1 cellular context compared by ENCODE assay signal in the genomic region with DNA sequence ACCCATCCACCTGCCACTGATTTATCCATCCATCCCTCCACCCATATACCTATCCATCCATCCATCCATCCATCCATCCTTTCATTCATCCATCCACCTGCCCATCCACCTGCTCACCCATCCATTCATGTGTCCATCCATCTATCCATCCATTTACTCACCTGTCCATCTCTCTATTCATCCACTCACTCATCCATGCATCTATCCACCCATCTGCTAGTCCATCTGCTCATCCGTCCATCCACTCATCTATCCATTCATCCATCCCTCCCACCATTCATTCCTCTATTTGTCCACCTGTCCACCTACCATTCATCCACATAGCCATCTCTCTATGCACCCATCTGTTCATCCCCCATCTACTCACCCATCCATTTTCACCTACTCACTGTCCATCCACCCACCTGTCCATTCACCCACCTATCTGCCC.
TF ChIP-seq lines count a peak whose summit lies in the region.

No MANE protein-coding gene starts in this region.

TF ChIP-seq in K562, 482 proteins besides CTCF, POLR2A, EP300 and RAD21 (continued from another document and continues in another):
- no peak for TF ChIP-seq ZBTB33 (CRISPR knock-in tag; IDR thresholded peaks at IDR 0.05)
- TF ChIP-seq TSC22D4 (tag; IDR thresholded peaks at IDR 0.05) = peak; percentile 94
- TF ChIP-seq SMAD4 (CRISPR knock-in tag; conservative IDR thresholded peaks at IDR 0.05) = no peak
- TF ChIP-seq KDM4B (IDR thresholded peaks at IDR 0.05; ENCODE audit: borderline replicate concordance in 2 of 2, low read depth in 1 of 2) = no peak
- TF ChIP-seq CREBBP (IDR thresholded peaks at IDR 0.05; ENCODE audit: low read depth, low read length) = peak; percentile 75
- no peak for TF ChIP-seq ZNF41 (CRISPR knock-in tag; conservative IDR thresholded peaks at IDR 0.05)
- TF ChIP-seq LCOR (CRISPR knock-in tag; IDR thresholded peaks at IDR 0.05) = no peak
- no peak for TF ChIP-seq ASH1L (IDR thresholded peaks at IDR 0.05; ENCODE audit: borderline replicate concordance, low read depth, partially characterized antibody)
- no peak for TF ChIP-seq CBX8 (IDR thresholded peaks at IDR 0.05; ENCODE audit: borderline replicate concordance, extremely low read depth, low read depth, low read length, poor library complexity, severe bottlenecking)
- no peak for TF ChIP-seq MYBL2 (IDR thresholded peaks at IDR 0.05; ENCODE audit: low read depth)
- no peak for TF ChIP-seq MYBL2 (CRISPR knock-in tag; IDR thresholded peaks at IDR 0.05; ENCODE audit: borderline replicate concordance)
- TF ChIP-seq ZNF778 (CRISPR knock-in tag; IDR thresholded peaks at IDR 0.05) = no peak
- TF ChIP-seq MCM7 (IDR thresholded peaks at IDR 0.05) = peak; percentile 33 to 60; a peak in 2 of 4 replicates
- no peak for TF ChIP-seq NR0B1 (IDR thresholded peaks at IDR 0.05; ENCODE audit: partially characterized antibody)
- TF ChIP-seq NCOA4 (IDR thresholded peaks at IDR 0.05; ENCODE audit: partially characterized antibody) = peak; percentile 43
- TF ChIP-seq ZNF507 (tag; conservative IDR thresholded peaks at IDR 0.05) = no peak
- peak; percentile 54; the same call in 1 of the 2 replicates for TF ChIP-seq ELF4 (CRISPR knock-in tag; IDR thresholded peaks at IDR 0.05)
- TF ChIP-seq ZNF589 (CRISPR knock-in tag; IDR thresholded peaks at IDR 0.05; ENCODE audit: low read depth) = no peak
- TF ChIP-seq TRIM25 (IDR thresholded peaks at IDR 0.05; ENCODE audit: borderline replicate concordance) = 0 out of 2 replicates have a peak, but pooled peaks have one; percentile 79
- TF ChIP-seq, protein P1, sequence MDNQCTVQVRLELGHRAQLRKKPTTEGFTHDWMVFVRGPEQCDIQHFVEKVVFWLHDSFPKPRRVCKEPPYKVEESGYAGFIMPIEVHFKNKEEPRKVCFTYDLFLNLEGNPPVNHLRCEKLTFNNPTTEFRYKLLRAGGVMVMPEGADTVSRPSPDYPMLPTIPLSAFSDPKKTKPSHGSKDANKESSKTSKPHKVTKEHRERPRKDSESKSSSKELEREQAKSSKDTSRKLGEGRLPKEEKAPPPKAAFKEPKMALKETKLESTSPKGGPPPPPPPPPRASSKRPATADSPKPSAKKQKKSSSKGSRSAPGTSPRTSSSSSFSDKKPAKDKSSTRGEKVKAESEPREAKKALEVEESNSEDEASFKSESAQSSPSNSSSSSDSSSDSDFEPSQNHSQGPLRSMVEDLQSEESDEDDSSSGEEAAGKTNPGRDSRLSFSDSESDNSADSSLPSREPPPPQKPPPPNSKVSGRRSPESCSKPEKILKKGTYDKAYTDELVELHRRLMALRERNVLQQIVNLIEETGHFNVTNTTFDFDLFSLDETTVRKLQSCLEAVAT (IDR thresholded peaks at IDR 0.05) = peak in 1 of 2 experiments; percentile 6; a peak in 1 of 4 replicates
- TF ChIP-seq EWSR1 (IDR thresholded peaks at IDR 0.05; ENCODE audit: borderline replicate concordance, low read depth, partially characterized antibody) = no peak
- no peak for TF ChIP-seq DMBX1 (CRISPR knock-in tag; IDR thresholded peaks at IDR 0.05; ENCODE audit: borderline replicate concordance)
- no peak for TF ChIP-seq NONO (IDR thresholded peaks at IDR 0.05; ENCODE audit: low read depth in 2 of 2, low read length in 1 of 2)
- TF ChIP-seq, protein P2, sequence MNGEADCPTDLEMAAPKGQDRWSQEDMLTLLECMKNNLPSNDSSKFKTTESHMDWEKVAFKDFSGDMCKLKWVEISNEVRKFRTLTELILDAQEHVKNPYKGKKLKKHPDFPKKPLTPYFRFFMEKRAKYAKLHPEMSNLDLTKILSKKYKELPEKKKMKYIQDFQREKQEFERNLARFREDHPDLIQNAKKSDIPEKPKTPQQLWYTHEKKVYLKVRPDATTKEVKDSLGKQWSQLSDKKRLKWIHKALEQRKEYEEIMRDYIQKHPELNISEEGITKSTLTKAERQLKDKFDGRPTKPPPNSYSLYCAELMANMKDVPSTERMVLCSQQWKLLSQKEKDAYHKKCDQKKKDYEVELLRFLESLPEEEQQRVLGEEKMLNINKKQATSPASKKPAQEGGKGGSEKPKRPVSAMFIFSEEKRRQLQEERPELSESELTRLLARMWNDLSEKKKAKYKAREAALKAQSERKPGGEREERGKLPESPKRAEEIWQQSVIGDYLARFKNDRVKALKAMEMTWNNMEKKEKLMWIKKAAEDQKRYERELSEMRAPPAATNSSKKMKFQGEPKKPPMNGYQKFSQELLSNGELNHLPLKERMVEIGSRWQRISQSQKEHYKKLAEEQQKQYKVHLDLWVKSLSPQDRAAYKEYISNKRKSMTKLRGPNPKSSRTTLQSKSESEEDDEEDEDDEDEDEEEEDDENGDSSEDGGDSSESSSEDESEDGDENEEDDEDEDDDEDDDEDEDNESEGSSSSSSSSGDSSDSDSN (IDR thresholded peaks at IDR 0.05; ENCODE audit: borderline replicate concordance in 1 of 2, low read depth in 2 of 2, low read length in 2 of 2) = 0 out of 4 replicates have a peak, but pooled peaks of 1 of the 2 experiments have one; percentile 17
- peak; percentile 96 for TF ChIP-seq LARP7 (IDR thresholded peaks at IDR 0.05)
- TF ChIP-seq, protein P3, sequence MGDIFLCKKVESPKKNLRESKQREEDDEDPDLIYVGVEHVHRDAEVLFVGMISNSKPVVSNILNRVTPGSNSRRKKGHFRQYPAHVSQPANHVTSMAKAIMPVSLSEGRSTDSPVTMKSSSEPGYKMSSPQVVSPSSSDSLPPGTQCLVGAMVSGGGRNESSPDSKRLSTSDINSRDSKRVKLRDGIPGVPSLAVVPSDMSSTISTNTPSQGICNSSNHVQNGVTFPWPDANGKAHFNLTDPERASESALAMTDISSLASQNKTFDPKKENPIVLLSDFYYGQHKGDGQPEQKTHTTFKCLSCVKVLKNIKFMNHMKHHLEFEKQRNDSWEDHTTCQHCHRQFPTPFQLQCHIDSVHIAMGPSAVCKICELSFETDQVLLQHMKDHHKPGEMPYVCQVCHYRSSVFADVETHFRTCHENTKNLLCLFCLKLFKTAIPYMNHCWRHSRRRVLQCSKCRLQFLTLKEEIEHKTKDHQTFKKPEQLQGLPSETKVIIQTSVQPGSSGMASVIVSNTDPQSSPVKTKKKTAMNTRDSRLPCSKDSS (IDR thresholded peaks at IDR 0.05; ENCODE audit: low read depth, partially characterized antibody) = peak; percentile 12
- no peak for TF ChIP-seq CC2D1A (IDR thresholded peaks at IDR 0.05)
- no peak for TF ChIP-seq SETDB1 (IDR thresholded peaks at IDR 0.05; ENCODE audit: low read length)
- TF ChIP-seq THRAP3 (IDR thresholded peaks at IDR 0.05; ENCODE audit: borderline replicate concordance) = no peak
- peak in 1 of 2 experiments; percentile 47; a peak in 1 of 4 replicates for TF ChIP-seq FOXK2 (conservative IDR thresholded peaks at IDR 0.05 in 1 of 2, IDR thresholded peaks at IDR 0.05 in 1 of 2; ENCODE audit: low read depth in 2 of 2)
- no peak for TF ChIP-seq FOXP1 (CRISPR knock-in tag; IDR thresholded peaks at IDR 0.05)
- TF ChIP-seq PCBP1 (IDR thresholded peaks at IDR 0.05; ENCODE audit: low read depth, low read length, poor library complexity, severe bottlenecking) = no peak
- TF ChIP-seq, protein P4, sequence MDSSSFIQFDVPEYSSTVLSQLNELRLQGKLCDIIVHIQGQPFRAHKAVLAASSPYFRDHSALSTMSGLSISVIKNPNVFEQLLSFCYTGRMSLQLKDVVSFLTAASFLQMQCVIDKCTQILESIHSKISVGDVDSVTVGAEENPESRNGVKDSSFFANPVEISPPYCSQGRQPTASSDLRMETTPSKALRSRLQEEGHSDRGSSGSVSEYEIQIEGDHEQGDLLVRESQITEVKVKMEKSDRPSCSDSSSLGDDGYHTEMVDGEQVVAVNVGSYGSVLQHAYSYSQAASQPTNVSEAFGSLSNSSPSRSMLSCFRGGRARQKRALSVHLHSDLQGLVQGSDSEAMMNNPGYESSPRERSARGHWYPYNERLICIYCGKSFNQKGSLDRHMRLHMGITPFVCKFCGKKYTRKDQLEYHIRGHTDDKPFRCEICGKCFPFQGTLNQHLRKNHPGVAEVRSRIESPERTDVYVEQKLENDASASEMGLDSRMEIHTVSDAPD (CRISPR knock-in tag; IDR thresholded peaks at IDR 0.05) = no peak
- 0 out of 2 replicates have a peak, but pooled peaks have one; percentile 30 for TF ChIP-seq CTBP1 (IDR thresholded peaks at IDR 0.05; ENCODE audit: borderline replicate concordance)
- TF ChIP-seq, protein P5, sequence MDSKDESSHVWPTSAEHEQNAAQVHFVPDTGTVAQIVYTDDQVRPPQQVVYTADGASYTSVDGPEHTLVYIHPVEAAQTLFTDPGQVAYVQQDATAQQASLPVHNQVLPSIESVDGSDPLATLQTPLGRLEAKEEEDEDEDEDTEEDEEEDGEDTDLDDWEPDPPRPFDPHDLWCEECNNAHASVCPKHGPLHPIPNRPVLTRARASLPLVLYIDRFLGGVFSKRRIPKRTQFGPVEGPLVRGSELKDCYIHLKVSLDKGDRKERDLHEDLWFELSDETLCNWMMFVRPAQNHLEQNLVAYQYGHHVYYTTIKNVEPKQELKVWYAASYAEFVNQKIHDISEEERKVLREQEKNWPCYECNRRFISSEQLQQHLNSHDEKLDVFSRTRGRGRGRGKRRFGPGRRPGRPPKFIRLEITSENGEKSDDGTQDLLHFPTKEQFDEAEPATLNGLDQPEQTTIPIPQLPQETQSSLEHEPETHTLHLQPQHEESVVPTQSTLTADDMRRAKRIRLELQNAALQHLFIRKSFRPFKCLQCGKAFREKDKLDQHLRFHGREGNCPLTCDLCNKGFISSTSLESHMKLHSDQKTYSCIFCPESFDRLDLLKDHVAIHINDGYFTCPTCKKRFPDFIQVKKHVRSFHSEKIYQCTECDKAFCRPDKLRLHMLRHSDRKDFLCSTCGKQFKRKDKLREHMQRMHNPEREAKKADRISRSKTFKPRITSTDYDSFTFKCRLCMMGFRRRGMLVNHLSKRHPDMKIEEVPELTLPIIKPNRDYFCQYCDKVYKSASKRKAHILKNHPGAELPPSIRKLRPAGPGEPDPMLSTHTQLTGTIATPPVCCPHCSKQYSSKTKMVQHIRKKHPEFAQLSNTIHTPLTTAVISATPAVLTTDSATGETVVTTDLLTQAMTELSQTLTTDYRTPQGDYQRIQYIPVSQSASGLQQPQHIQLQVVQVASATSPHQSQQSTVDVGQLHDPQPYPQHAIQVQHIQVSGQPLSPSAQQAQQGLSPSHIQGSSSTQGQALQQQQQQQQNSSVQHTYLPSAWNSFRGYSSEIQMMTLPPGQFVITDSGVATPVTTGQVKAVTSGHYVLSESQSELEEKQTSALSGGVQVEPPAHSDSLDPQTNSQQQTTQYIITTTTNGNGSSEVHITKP (IDR thresholded peaks at IDR 0.05; ENCODE audit: partially characterized antibody) = no peak
- TF ChIP-seq ZNF354B (CRISPR knock-in tag; IDR thresholded peaks at IDR 0.05) = no peak
- TF ChIP-seq NR2F6 (CRISPR knock-in tag; IDR thresholded peaks at IDR 0.05) = no peak
- TF ChIP-seq CCNT2 (IDR thresholded peaks at IDR 0.05; ENCODE audit: borderline replicate concordance, extremely low read depth, insufficient read length, low read depth, low read length) = no peak
- no peak for TF ChIP-seq HSF4 (CRISPR knock-in tag; IDR thresholded peaks at IDR 0.05; ENCODE audit: borderline replicate concordance)
- peak; percentile 33; the same call in 1 of the 2 replicates for TF ChIP-seq ARID2 (IDR thresholded peaks at IDR 0.05)
- TF ChIP-seq MEIS2 (IDR thresholded peaks at IDR 0.05; ENCODE audit: partially characterized antibody) = no peak
- no peak for TF ChIP-seq ZNF263 (CRISPR knock-in tag; IDR thresholded peaks at IDR 0.05; ENCODE audit: borderline replicate concordance)
- no peak for TF ChIP-seq TEAD1 (CRISPR knock-in tag; IDR thresholded peaks at IDR 0.05)
- TF ChIP-seq MIER1 (IDR thresholded peaks at IDR 0.05; ENCODE audit: low read depth) = 0 out of 2 replicates have a peak, but pooled peaks have one; percentile 16
- TF ChIP-seq POLR2AphosphoS2 (IDR thresholded peaks at IDR 0.05; ENCODE audit: low read length) = no peak
- TF ChIP-seq, protein P6, sequence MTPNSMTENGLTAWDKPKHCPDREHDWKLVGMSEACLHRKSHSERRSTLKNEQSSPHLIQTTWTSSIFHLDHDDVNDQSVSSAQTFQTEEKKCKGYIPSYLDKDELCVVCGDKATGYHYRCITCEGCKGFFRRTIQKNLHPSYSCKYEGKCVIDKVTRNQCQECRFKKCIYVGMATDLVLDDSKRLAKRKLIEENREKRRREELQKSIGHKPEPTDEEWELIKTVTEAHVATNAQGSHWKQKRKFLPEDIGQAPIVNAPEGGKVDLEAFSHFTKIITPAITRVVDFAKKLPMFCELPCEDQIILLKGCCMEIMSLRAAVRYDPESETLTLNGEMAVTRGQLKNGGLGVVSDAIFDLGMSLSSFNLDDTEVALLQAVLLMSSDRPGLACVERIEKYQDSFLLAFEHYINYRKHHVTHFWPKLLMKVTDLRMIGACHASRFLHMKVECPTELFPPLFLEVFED (CRISPR knock-in tag; conservative IDR thresholded peaks at IDR 0.05) = peak; percentile 67; the same call in 1 of the 2 replicates
- no peak for TF ChIP-seq ZNF436 (CRISPR knock-in tag; IDR thresholded peaks at IDR 0.05)
